ENCODE assay signal across 13 cellular contexts in the genomic region with DNA sequence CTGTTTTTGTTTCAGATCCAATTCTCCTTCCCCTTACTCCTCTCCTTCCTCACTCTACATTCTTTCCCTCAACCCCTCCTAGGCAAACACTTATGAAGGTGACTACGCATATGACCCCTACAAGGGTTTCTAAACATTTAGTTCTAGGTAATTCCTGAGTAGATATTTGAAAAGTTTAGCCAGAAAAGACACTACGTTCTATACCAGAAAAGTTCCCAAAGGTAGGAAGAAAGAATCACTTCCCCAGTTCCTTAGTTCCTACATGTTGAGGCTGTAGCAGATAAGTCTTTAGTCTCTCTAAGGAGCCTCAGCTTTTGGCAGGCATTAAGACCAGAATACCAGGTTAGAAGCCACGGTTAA. TPM values are rescaled to one million over a fixed set of nuclear protein-coding genes. Genes with fewer than 3 reads are reported as not detected.
DNase-seq lines count a peak whose midpoint lies in the region; ATAC-seq and TF ChIP-seq lines count a peak whose summit lies in the region.
"Had no signal": no experiment of that assay in that cellular context is flagged by ENCODE, and none has a peak within 500 bp of the region (broad histone marks: within the 10 kb centered on the region; RNA-seq: fewer than 3 reads in every experiment).

No MANE protein-coding gene starts in this region.

- CTCF ChIA-PET in SK-N-SH (lab: Yijun Ruan, JAX): interaction anchor here (0.9 to 2.2 kb wide), 20 partner anchors 10 to 1631 kb away, joined by 3 to 9 read pairs (median 4); a partner anchor contains a TSS

- TF ChIP-seq EP300 in SK-N-SH (IDR thresholded peaks at IDR 0.05; ENCODE audit: borderline replicate concordance in 1 of 2, low read depth in 1 of 2, low read length in 1 of 2): no peak

- peaks cover 0 to 5% of the 10 kb centered on the region in 2 experiments; a peak in 1 of 4 replicates for H3K4me1 ChIP-seq in SK-N-SH (ENCODE audit: control insufficient read depth in 1 of 2, insufficient read depth in 2 of 2, low read depth in 1 of 2, low read length in 1 of 2)
- peaks cover 45% of the 10 kb centered on the region for H3K4me1 ChIP-seq in GM23338 (ENCODE audit: insufficient read depth)
- peaks cover 6% of the 10 kb centered on the region; the same call in 1 of the 2 replicates for H3K4me1 ChIP-seq in HAP-1
- H3K4me1 ChIP-seq: prostate gland had no signal

- in situ Hi-C loops in HAP-1 (cut with MboI; ENCODE audit: low sequenced_read_pairs): loop anchor here (25.0 kb wide), 3 partner anchors 209 to 809 kb away; no protein-coding TSS in a partner anchor

- H3K27me3 Mint-ChIP-seq in GM23338 (ENCODE audit: insufficient read depth, low read depth, poor library complexity): peaks cover 78% of the 10 kb centered on the region
- H3K27me3 Mint-ChIP-seq in activated naive CD8-positive, alpha-beta T cell treated with anti-CD3 and anti-CD28 coated beads, Interleukin-2, amount 50 U/mL, for 24 hours: peaks cover 73% of the 10 kb centered on the region
- H3K27me3 Mint-ChIP-seq in nephron (ENCODE audit: low read depth): peaks cover 92% of the 10 kb centered on the region

- H3K9me3 Mint-ChIP-seq in GM23338 (no peaks in the 10 kb centered on the region; the same call in 2 of the 3 replicates), nephron (no peaks in the 10 kb centered on the region)
- no peaks in the 10 kb centered on the region for H3K9me3 Mint-ChIP-seq in activated naive CD8-positive, alpha-beta T cell treated with anti-CD3 and anti-CD28 coated beads, Interleukin-2, amount 50 U/mL, for 24 hours
- H3K9me3 Mint-ChIP-seq: CD8-positive, alpha-beta T cell had no signal

- H3K36me3 ChIP-seq in SK-N-SH (replicated peaks in 1 of 2; ENCODE audit: control insufficient read depth in 1 of 2, insufficient read depth in 2 of 2, low read length in 1 of 2) (no peaks in the 10 kb centered on the region), GM23338 (ENCODE audit: insufficient read depth) (no peaks in the 10 kb centered on the region), HAP-1 (replicated peaks) (no peaks in the 10 kb centered on the region)
- H3K36me3 ChIP-seq: prostate gland, suprapubic skin had no signal

- no peak overlapping the region for H3K9ac ChIP-seq in SK-N-SH

- H3K36me3 Mint-ChIP-seq in GM23338 (ENCODE audit: low read depth): no peaks in the 10 kb centered on the region
- no peaks in the 10 kb centered on the region for H3K36me3 Mint-ChIP-seq in activated naive CD8-positive, alpha-beta T cell treated with anti-CD3 and anti-CD28 coated beads, Interleukin-2, amount 50 U/mL, for 24 hours (ENCODE audit: low read depth)
- no peaks in the 10 kb centered on the region for H3K36me3 Mint-ChIP-seq in nephron (ENCODE audit: low read depth)
- H3K36me3 Mint-ChIP-seq: CD8-positive, alpha-beta T cell had no signal

- H3F3A ChIP-seq in SK-N-SH (replicated peaks; ENCODE audit: insufficient read depth) (no peaks in the 10 kb centered on the region), GM23338 (replicated peaks; ENCODE audit: low read depth) (0 out of 2 replicates have a peak, but pooled peaks cover 4% of the 10 kb centered on the region)

- DNase-seq in SK-N-SH (no peak), GM23338 (ENCODE audit: low spot score) (no peak), HAP-1 (ENCODE audit: low spot score in 2 of 2) (no peak), amniotic stem cell (lab: John Stamatoyannopoulos, UW) (no peak)
- no peak for DNase-seq in activated naive CD8-positive, alpha-beta T cell treated with anti-CD3 and anti-CD28 coated beads, Interleukin-2, amount 50 U/mL, for 24 hours
- no peak for DNase-seq in stimulated activated naive CD4-positive, alpha-beta T cell treated with Interleukin-2 at 50 U/mL for 16 hours (lab: John Stamatoyannopoulos, UW)
- DNase-seq: SIG-M5 had no signal

- H2AFZ ChIP-seq in SK-N-SH (ENCODE audit: low read depth): no peak overlapping the region
- no peak overlapping the region for H2AFZ ChIP-seq in GM23338

- peak overlapping the region; percentile 73; the same call in 2 of the 3 replicates for H3K4me3 Mint-ChIP-seq in GM23338
- H3K4me3 Mint-ChIP-seq in activated naive CD8-positive, alpha-beta T cell treated with anti-CD3 and anti-CD28 coated beads, Interleukin-2, amount 50 U/mL, for 24 hours: peak overlapping the region; percentile 52
- peak overlapping the region; percentile 74 to 78 (median 76) for H3K4me3 Mint-ChIP-seq in nephron

- H3K27ac Mint-ChIP-seq in GM23338 (no peak overlapping the region), nephron (peak overlapping the region in 1 of 3 experiments; percentile 0)
- no peak overlapping the region for H3K27ac Mint-ChIP-seq in activated naive CD8-positive, alpha-beta T cell treated with anti-CD3 and anti-CD28 coated beads, Interleukin-2, amount 50 U/mL, for 24 hours
- H3K27ac Mint-ChIP-seq: CD8-positive, alpha-beta T cell had no signal

- H3K9me2 ChIP-seq in SK-N-SH: no peaks in the 10 kb centered on the region
- H3K9me2 ChIP-seq in GM23338 (ENCODE audit: insufficient read depth): no peaks in the 10 kb centered on the region

- POLR2A ChIA-PET in SK-N-SH (lab: Yijun Ruan, JAX): no interaction called here

- H3K4me3 ChIP-seq in SK-N-SH (ENCODE audit: low read depth in 2 of 2, low read length in 1 of 2) (peak overlapping the region in 1 of 2 experiments; percentile 78; a peak in 1 of 4 replicates), GM23338 (no peak overlapping the region), HAP-1 (no peak overlapping the region)
- H3K4me3 ChIP-seq: prostate gland had no signal

- no peak for TF ChIP-seq RAD21 in SK-N-SH (IDR thresholded peaks at IDR 0.05; ENCODE audit: low read length)

- H3K9me3 ChIP-seq in SK-N-SH (no peaks in the 10 kb centered on the region), HAP-1 (no peaks in the 10 kb centered on the region)
- H3K9me3 ChIP-seq: prostate gland, suprapubic skin had no signal

- no peak overlapping the region for H3K27ac ChIP-seq in SK-N-SH (ENCODE audit: low read depth in 2 of 2, low read length in 1 of 2)
- no peak overlapping the region for H3K27ac ChIP-seq in GM23338 (ENCODE audit: low read depth)
- H3K27ac ChIP-seq: prostate gland, suprapubic skin had no signal

- TF ChIP-seq CTCF in SK-N-SH (IDR thresholded peaks at IDR 0.05) (no peak), GM23338 (conservative IDR thresholded peaks at IDR 0.05; ENCODE audit: low read depth in 2 of 2) (no peak), nephron (IDR thresholded peaks at IDR 0.05; ENCODE audit: unreplicated experiment in 3 of 3) (no peak)

- H3K27me3 ChIP-seq in SK-N-SH (ENCODE audit: insufficient read depth) (no peaks in the 10 kb centered on the region), GM23338 (ENCODE audit: insufficient read depth) (peaks cover 89% of the 10 kb centered on the region), HAP-1 (ENCODE audit: low read depth) (no peaks in the 10 kb centered on the region)

- 62% methylated on average over 3 of the region's 3 CpGs for WGBS in SK-N-SH (ENCODE audit: low lambda C conversion rate)

- H4K20me1 ChIP-seq in SK-N-SH (ENCODE audit: insufficient read depth): no peaks in the 10 kb centered on the region
- H4K20me1 ChIP-seq in GM23338 (replicated peaks; ENCODE audit: insufficient read depth): no peaks in the 10 kb centered on the region

- no peak for ATAC-seq in SK-N-SH treated with all-trans-retinoic acid at 6 μM for 48 hours
- no peak for ATAC-seq in GM23338
- no peak for ATAC-seq in activated naive CD8-positive, alpha-beta T cell treated with anti-CD3 and anti-CD28 coated beads, Interleukin-2, amount 50 U/mL, for 24 hours

- peaks cover 35% of the 10 kb centered on the region for H3K4me1 Mint-ChIP-seq in GM23338
- H3K4me1 Mint-ChIP-seq in activated naive CD8-positive, alpha-beta T cell treated with anti-CD3 and anti-CD28 coated beads, Interleukin-2, amount 50 U/mL, for 24 hours: peaks cover 15% of the 10 kb centered on the region
- H3K4me1 Mint-ChIP-seq in nephron: peaks cover 13% of the 10 kb centered on the region

- peak overlapping the region; percentile 94; the same call in 1 of the 2 replicates for H3K4me2 ChIP-seq in SK-N-SH
- H3K4me2 ChIP-seq in GM23338: no peak overlapping the region

- no peaks in the 10 kb centered on the region for H3K79me2 ChIP-seq in SK-N-SH (ENCODE audit: insufficient read depth)
- no peaks in the 10 kb centered on the region for H3K79me2 ChIP-seq in GM23338 (replicated peaks; ENCODE audit: insufficient read depth)

TF ChIP-seq in SK-N-SH, 30 proteins besides CTCF, POLR2A, EP300 and RAD21 (continues in another document):
- TF ChIP-seq, protein P1, sequence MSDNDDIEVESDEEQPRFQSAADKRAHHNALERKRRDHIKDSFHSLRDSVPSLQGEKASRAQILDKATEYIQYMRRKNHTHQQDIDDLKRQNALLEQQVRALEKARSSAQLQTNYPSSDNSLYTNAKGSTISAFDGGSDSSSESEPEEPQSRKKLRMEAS (IDR thresholded peaks at IDR 0.05; ENCODE audit: low read depth): no peak

TF ChIP-seq in SK-N-SH treated with all-trans-retinoic acid at 6 μM for 48 hours, 23 proteins besides CTCF, POLR2A, EP300 and RAD21 (continues in another document):
- TF ChIP-seq RARB (CRISPR knock-in tag; IDR thresholded peaks at IDR 0.05) (no peak), BACH2 (CRISPR knock-in tag; IDR thresholded peaks at IDR 0.05; ENCODE audit: borderline replicate concordance) (no peak)

TF ChIP-seq in GM23338, 12 proteins besides CTCF, POLR2A, EP300 and RAD21 (continues in another document):
- TF ChIP-seq ZNF331 (CRISPR knock-in tag; IDR thresholded peaks at IDR 0.05; ENCODE audit: low read depth): no peak
- TF ChIP-seq JUNB (IDR thresholded peaks at IDR 0.05; ENCODE audit: unreplicated experiment): no peak

RNA-seq across cellular contexts. Expression of a gene that starts 11.6 kb away (rescaled TPM):
- 0.93 and 1.0 TPM in 2 replicates for polyA plus RNA-seq in SK-N-SH (2012; rRNA removed)
- polyA plus RNA-seq in SK-N-SH (2012; cell fraction: cytosol; rRNA removed): 0.92 and 1.1 TPM in 2 replicates
- 0.89 and 1.0 TPM in 2 replicates for polyA plus RNA-seq in SK-N-SH (2012; cell fraction: nucleus; rRNA removed)
- 0.70 and 0.76 TPM in 2 replicates for total RNA-seq in GM23338 (2014; rRNA removed; shearing (Covaris generic))
- polyA plus RNA-seq in GM23338 (2016; fragmentation: Nextera tagmentation; extraction: Ambion mirVana): 0.26 and 0.31 TPM in 2 replicates
- total RNA-seq: CD8-positive, alpha-beta T cell; epithelial cell of proximal tubule; prostate gland; suprapubic skin had no signal
